21 cellular contexts compared by ENCODE assay signal in the genomic region with DNA sequence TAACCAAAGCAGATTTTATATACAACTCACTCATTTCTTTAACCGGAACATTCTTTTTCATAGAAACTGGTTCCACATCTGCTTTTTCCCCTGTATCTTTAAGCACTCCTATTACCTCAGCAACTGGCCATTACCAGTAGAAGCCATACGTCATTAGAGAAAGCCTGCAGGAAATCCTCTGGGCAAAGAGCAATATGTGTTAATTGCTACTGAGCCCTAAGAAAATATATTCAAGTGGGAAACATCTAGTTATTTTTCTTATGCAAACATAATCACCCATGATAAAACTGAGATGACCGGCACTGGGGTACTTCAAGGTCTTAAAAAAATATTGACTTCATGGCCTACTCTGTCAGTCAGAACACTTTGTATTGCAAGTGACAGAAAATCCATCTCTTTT.
"Had no signal": no experiment of that assay in that cellular context is flagged by ENCODE, and none has a peak within 500 bp of the region (broad histone marks: within the 10 kb centered on the region; RNA-seq: fewer than 3 reads in every experiment).

No MANE protein-coding gene starts in this region.

- FAIRE-seq: kidney had no signal

- H3K27me3 ChIP-seq: dorsolateral prefrontal cortex, hepatocyte, neural progenitor cell, ovary, right atrium auricular region, sigmoid colon, stomach, transverse colon had no signal

- H3K79me2 ChIP-seq: hepatocyte had no signal

- H3K9me3 ChIP-seq: ovary, right atrium auricular region, sigmoid colon, stomach, thoracic aorta, transverse colon had no signal

- H3K4me1 Mint-ChIP-seq: memory B cell, mesothelial cell of epicardium, neural progenitor cell had no signal

- H3K4me3 Mint-ChIP-seq: memory B cell; mesothelial cell of epicardium; natural killer cell treated with Interleukin-12 subunit alpha and Interleukin-12 subunit beta and Interleukin-15 and Interleukin-18, amount 100 ng/mL, for 72 hours; neural progenitor cell had no signal

- H3K36me3 ChIP-seq: neural progenitor cell, ovary, right atrium auricular region, sigmoid colon, stomach, thoracic aorta, transverse colon had no signal

- H3K4me2 ChIP-seq: hepatocyte, neural progenitor cell had no signal

- DNase-seq: cortex of kidney; dorsolateral prefrontal cortex; effector CD8-positive, alpha-beta T cell; foreskin melanocyte; kidney; left cardiac atrium; ovary; sigmoid colon; stimulated activated CD4-positive, alpha-beta T cell treated with anti-CD3 and anti-CD28 coated beads, Interleukin-2, amount 100 ng/mL, for 24 hours; stimulated activated naive CD4-positive, alpha-beta T cell; stomach; substantia nigra; transverse colon had no signal

- H3K27ac Mint-ChIP-seq: memory B cell; mesothelial cell of epicardium; natural killer cell treated with Interleukin-12 subunit alpha and Interleukin-12 subunit beta and Interleukin-15 and Interleukin-18, amount 100 ng/mL, for 72 hours; neural progenitor cell had no signal

- H3K36me3 Mint-ChIP-seq: mesothelial cell of epicardium; natural killer cell treated with Interleukin-12 subunit alpha and Interleukin-12 subunit beta and Interleukin-15 and Interleukin-18, amount 100 ng/mL, for 72 hours; neural progenitor cell had no signal

- H3K27ac ChIP-seq: dorsolateral prefrontal cortex, hepatocyte, neural progenitor cell, ovary, right atrium auricular region, sigmoid colon, skin epidermis, stomach, thoracic aorta, transverse colon had no signal

- H2AFZ ChIP-seq: hepatocyte, neural progenitor cell had no signal

- H3K4me3 ChIP-seq: dorsolateral prefrontal cortex, hepatocyte, neural progenitor cell, ovary, right atrium auricular region, sigmoid colon, skin epidermis, stomach, thoracic aorta, transverse colon had no signal

- ATAC-seq: left cardiac atrium; natural killer cell treated with Interleukin-12 subunit alpha and Interleukin-12 subunit beta and Interleukin-15 and Interleukin-18, amount 100 ng/mL, for 72 hours had no signal

- H3K9ac ChIP-seq: neural progenitor cell had no signal

- H3K9me3 Mint-ChIP-seq: natural killer cell treated with Interleukin-12 subunit alpha and Interleukin-12 subunit beta and Interleukin-15 and Interleukin-18, amount 100 ng/mL, for 72 hours had no signal

- H3K4me1 ChIP-seq: neural progenitor cell, right atrium auricular region, sigmoid colon, stomach, transverse colon had no signal
